In genomic region chr4:114464873-114465272, GRCh38 we compare ENCODE assay signal across 14 cellular contexts.
"Had no signal": no experiment of that assay in that cellular context is flagged by ENCODE, and none has a peak within 500 bp of the region (broad histone marks: within the 10 kb centered on the region; RNA-seq: fewer than 3 reads in every experiment).

No MANE protein-coding gene starts in this region.

- DNase-seq: activated CD4-positive, alpha-beta T cell treated with anti-CD3 and anti-CD28 coated beads, Interleukin-2, amount 10 ng/mL, durations not matched to agents 24 days and 14 days; activated CD8-positive, alpha-beta T cell treated with anti-CD3 and anti-CD28 coated beads for 36 hours; activated naive CD4-positive, alpha-beta T cell; activated T-cell treated with anti-CD3 and anti-CD28 coated beads, Interleukin-2, amount 50 U/mL, for 1 hour; islet precursor cell; left lung; occipital lobe; stimulated activated CD4-positive, alpha-beta T cell treated with anti-CD3 and anti-CD28 coated beads, Interleukin-2, amount 100 ng/mL, for 24 hours; T-helper 1 cell; T-helper 9 cell; trophoblast cell had no signal

- H3K27me3 Mint-ChIP-seq: activated CD4-positive, alpha-beta T cell treated with anti-CD3 and anti-CD28 coated beads, Interleukin-2, amount 10 ng/mL, durations not matched to agents 24 days and 14 days; activated CD8-positive, alpha-beta T cell treated with anti-CD3 and anti-CD28 coated beads for 36 hours had no signal

- H3K27ac Mint-ChIP-seq: activated CD4-positive, alpha-beta T cell treated with anti-CD3 and anti-CD28 coated beads, Interleukin-2, amount 10 ng/mL, durations not matched to agents 24 days and 14 days; activated CD8-positive, alpha-beta T cell treated with anti-CD3 and anti-CD28 coated beads for 36 hours; activated T-helper 17 cell treated with anti-CD3 and anti-CD28 coated beads, Interleukin-2, amount 50 U/mL, for 72 hours; stimulated activated naive CD8-positive, alpha-beta T cell treated with anti-CD3 and anti-CD28 coated beads, Interleukin-15, Interleukin-2, amounts not matched to agents 100 ng/mL and 50 ng/mL, for 24 hours had no signal

- H3K4me1 ChIP-seq: left lung had no signal

- H3K9me3 ChIP-seq: left lung had no signal

- H3K36me3 ChIP-seq: left lung had no signal

- H3K27ac ChIP-seq: coronary artery, left lung had no signal

- H3K9me3 Mint-ChIP-seq: activated CD4-positive, alpha-beta T cell treated with anti-CD3 and anti-CD28 coated beads, Interleukin-2, amount 10 ng/mL, durations not matched to agents 24 days and 14 days; activated CD8-positive, alpha-beta T cell treated with anti-CD3 and anti-CD28 coated beads for 36 hours; activated T-helper 17 cell treated with anti-CD3 and anti-CD28 coated beads, Interleukin-2, amount 50 U/mL, for 72 hours; stimulated activated naive CD8-positive, alpha-beta T cell treated with anti-CD3 and anti-CD28 coated beads, Interleukin-15, Interleukin-2, amounts not matched to agents 100 ng/mL and 50 ng/mL, for 24 hours had no signal

- H3K4me1 Mint-ChIP-seq: activated CD4-positive, alpha-beta T cell treated with anti-CD3 and anti-CD28 coated beads, Interleukin-2, amount 10 ng/mL, durations not matched to agents 24 days and 14 days; activated T-helper 17 cell treated with anti-CD3 and anti-CD28 coated beads, Interleukin-2, amount 50 U/mL, for 72 hours had no signal

- H3K4me3 ChIP-seq: coronary artery, left lung had no signal

- H3K4me3 Mint-ChIP-seq: activated CD4-positive, alpha-beta T cell treated with anti-CD3 and anti-CD28 coated beads, Interleukin-2, amount 10 ng/mL, durations not matched to agents 24 days and 14 days; activated CD8-positive, alpha-beta T cell treated with anti-CD3 and anti-CD28 coated beads for 36 hours; activated T-helper 17 cell treated with anti-CD3 and anti-CD28 coated beads, Interleukin-2, amount 50 U/mL, for 72 hours; stimulated activated naive CD8-positive, alpha-beta T cell treated with anti-CD3 and anti-CD28 coated beads, Interleukin-15, Interleukin-2, amounts not matched to agents 100 ng/mL and 50 ng/mL, for 24 hours had no signal

- ATAC-seq: activated CD8-positive, alpha-beta T cell treated with anti-CD3 and anti-CD28 coated beads for 36 hours; activated T-helper 17 cell treated with anti-CD3 and anti-CD28 coated beads, Interleukin-2, amount 50 U/mL, for 72 hours; left lung had no signal

- H3K27me3 ChIP-seq: left lung had no signal
